Comparison of ENCODE assay signal across 8 cellular contexts in genomic region chr7:105691029-105691691, GRCh38.
DNase-seq lines count a peak whose midpoint lies in the region; ATAC-seq lines count a peak whose summit lies in the region.

No MANE protein-coding gene starts in this region.

- peak overlapping the region; percentile 14 for H3K4me2 ChIP-seq in trophoblast cell (ENCODE audit: low read length)

- H3K79me1 ChIP-seq in trophoblast cell (ENCODE audit: low read length), result no peaks in the 10 kb centered on the region

- H3K23ac ChIP-seq in trophoblast cell (ENCODE audit: low read length), result no peak overlapping the region

- no peak overlapping the region for H4K8ac ChIP-seq in trophoblast cell (ENCODE audit: low read depth, low read length)

- no peak overlapping the region for H2AK5ac ChIP-seq in trophoblast cell (ENCODE audit: low read length)

- no peaks in the 10 kb centered on the region for H3K36me3 Mint-ChIP-seq in activated CD4-positive, alpha-beta memory T cell treated with anti-CD3 and anti-CD28 coated beads for 36 hours

- CTCF ChIA-PET in activated CD4-positive, alpha-beta memory T cell treated with anti-CD3 and anti-CD28 coated beads for 36 hours (lab: Charles Lee), result interaction anchor here (0.7 kb wide), 1 partner anchor 69 kb away, joined by 3 read pairs; no protein-coding TSS in a partner anchor

- no peaks in the 10 kb centered on the region for H3K27me3 ChIP-seq in trophoblast cell (ENCODE audit: insufficient read depth, low read length)

- H3K27ac ChIP-seq in trophoblast cell (ENCODE audit: low read depth, low read length), result no peak overlapping the region

- H3K27ac Mint-ChIP-seq in activated CD4-positive, alpha-beta memory T cell treated with anti-CD3 and anti-CD28 coated beads for 36 hours, result peak overlapping the region; percentile 76

- H3K9me3 Mint-ChIP-seq in activated CD4-positive, alpha-beta memory T cell treated with anti-CD3 and anti-CD28 coated beads for 36 hours, result peaks cover under 1% of the 10 kb centered on the region

- H3K9ac ChIP-seq in trophoblast cell (ENCODE audit: low read length), result no peak overlapping the region

- intact Hi-C loops in activated CD4-positive, alpha-beta memory T cell treated with anti-CD3 and anti-CD28 coated beads for 36 hours (cut with micrococcal nuclease), result loop anchor here (1.0 to 5.0 kb wide), 5 partner anchors 13 to 332 kb away; no protein-coding TSS in a partner anchor

- H3K9me3 ChIP-seq in trophoblast cell (ENCODE audit: insufficient read depth, low read depth, low read length), result peaks cover 2% of the 10 kb centered on the region

- no peak overlapping the region for H2BK120ac ChIP-seq in trophoblast cell (ENCODE audit: insufficient read depth, low read length, poor library complexity)

- H3K4me3 Mint-ChIP-seq in activated CD4-positive, alpha-beta memory T cell treated with anti-CD3 and anti-CD28 coated beads for 36 hours, result peak overlapping the region; percentile 78

- no peak overlapping the region for H4K91ac ChIP-seq in trophoblast cell (ENCODE audit: low read depth, low read length)

- no peak overlapping the region for H2BK12ac ChIP-seq in trophoblast cell (ENCODE audit: low read length)

- ATAC-seq in HG03342 (IDR thresholded peaks at IDR 0.05; ENCODE audit: unreplicated experiment) (peak; percentile 42), HG02973 (IDR thresholded peaks at IDR 0.05; ENCODE audit: unreplicated experiment) (no peak), HG03097 (IDR thresholded peaks at IDR 0.05; ENCODE audit: low FRiP score, unreplicated experiment) (no peak)

- H3K4me1 Mint-ChIP-seq in activated CD4-positive, alpha-beta memory T cell treated with anti-CD3 and anti-CD28 coated beads for 36 hours (ENCODE audit: low read depth), result peaks cover 47% of the 10 kb centered on the region

- no peak overlapping the region for H2AFZ ChIP-seq in trophoblast cell (ENCODE audit: insufficient read depth, low read length, poor library complexity)

- H3K4me1 ChIP-seq in trophoblast cell (ENCODE audit: control insufficient read depth in 1 of 2, insufficient read depth in 2 of 2, low read length in 2 of 2), result peaks cover 12 to 18% of the 10 kb centered on the region in 2 experiments

- no peak overlapping the region for H3K4me3 ChIP-seq in trophoblast cell (ENCODE audit: low read depth, low read length)

- H3K14ac ChIP-seq in trophoblast cell (ENCODE audit: low read length), result no peak overlapping the region

- H3K27me3 Mint-ChIP-seq in activated CD4-positive, alpha-beta memory T cell treated with anti-CD3 and anti-CD28 coated beads for 36 hours, result no peaks in the 10 kb centered on the region

- WGBS in trophoblast cell (ENCODE audit: extremely low coverage, insufficient coverage, insufficient read length), result no CpG with 5 or more reads among the region's 18 CpGs

- H2BK5ac ChIP-seq in trophoblast cell (ENCODE audit: low read depth, low read length, poor library complexity), result no peak overlapping the region

- DNase-seq in GM03348 (ENCODE audit: low spot score) (peak; percentile 66), fibroblast of peridontal ligament (ENCODE audit: extremely low read depth) (peak; percentile 70), trophoblast cell (peak in 1 of 2 donors; percentile 11)
- peak; percentile 78 for DNase-seq in activated CD4-positive, alpha-beta memory T cell treated with anti-CD3 and anti-CD28 coated beads for 36 hours
- DNase-seq in effector CD4-positive, alpha-beta T cell, result no peak

- no peaks in the 10 kb centered on the region for H3K36me3 ChIP-seq in trophoblast cell (ENCODE audit: control insufficient read depth in 1 of 2, insufficient read depth in 2 of 2, low read length in 2 of 2)

- H3K79me2 ChIP-seq in trophoblast cell (ENCODE audit: control insufficient read depth, insufficient read depth, low read length, poor library complexity), result no peaks in the 10 kb centered on the region

- no peak overlapping the region for H3K18ac ChIP-seq in trophoblast cell (ENCODE audit: low read length)

- H4K12ac ChIP-seq in trophoblast cell (ENCODE audit: low read depth, low read length), result no peak overlapping the region

- POLR2A ChIA-PET in activated CD4-positive, alpha-beta memory T cell treated with anti-CD3 and anti-CD28 coated beads for 36 hours (lab: Charles Lee), result interaction anchor here (0.7 to 1.5 kb wide), 4 partner anchors 14 to 116 kb away, joined by 3 to 5 read pairs (median 4); no protein-coding TSS in a partner anchor

- H3K4ac ChIP-seq in trophoblast cell (ENCODE audit: low read depth, low read length), result no peak overlapping the region
